Comparison of ENCODE assay signal across 2 cellular contexts in the genomic region with DNA sequence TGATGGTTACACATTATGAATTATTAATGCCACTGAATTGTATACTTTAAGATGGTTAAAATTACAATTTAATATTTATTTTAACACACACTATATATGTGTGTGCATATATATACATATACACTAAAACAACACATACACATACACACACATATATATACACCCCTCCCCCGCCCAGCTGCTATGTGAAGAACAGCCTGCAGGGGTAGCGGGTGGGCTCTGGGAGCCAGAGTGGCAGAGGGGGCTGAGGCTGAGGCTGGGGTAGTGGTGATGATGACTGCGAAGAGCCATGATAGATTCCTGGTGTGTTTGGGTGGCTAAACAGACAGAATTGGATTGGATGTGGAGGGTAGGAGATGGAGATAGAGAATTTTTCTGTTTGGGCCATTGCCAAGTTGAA.
TF ChIP-seq lines count a peak whose summit lies in the region.

No MANE protein-coding gene starts in this region.

TF ChIP-seq in HepG2, 621 proteins besides CTCF, POLR2A, EP300 and RAD21:
- TF ChIP-seq, protein P1, sequence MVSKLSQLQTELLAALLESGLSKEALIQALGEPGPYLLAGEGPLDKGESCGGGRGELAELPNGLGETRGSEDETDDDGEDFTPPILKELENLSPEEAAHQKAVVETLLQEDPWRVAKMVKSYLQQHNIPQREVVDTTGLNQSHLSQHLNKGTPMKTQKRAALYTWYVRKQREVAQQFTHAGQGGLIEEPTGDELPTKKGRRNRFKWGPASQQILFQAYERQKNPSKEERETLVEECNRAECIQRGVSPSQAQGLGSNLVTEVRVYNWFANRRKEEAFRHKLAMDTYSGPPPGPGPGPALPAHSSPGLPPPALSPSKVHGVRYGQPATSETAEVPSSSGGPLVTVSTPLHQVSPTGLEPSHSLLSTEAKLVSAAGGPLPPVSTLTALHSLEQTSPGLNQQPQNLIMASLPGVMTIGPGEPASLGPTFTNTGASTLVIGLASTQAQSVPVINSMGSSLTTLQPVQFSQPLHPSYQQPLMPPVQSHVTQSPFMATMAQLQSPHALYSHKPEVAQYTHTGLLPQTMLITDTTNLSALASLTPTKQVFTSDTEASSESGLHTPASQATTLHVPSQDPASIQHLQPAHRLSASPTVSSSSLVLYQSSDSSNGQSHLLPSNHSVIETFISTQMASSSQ (IDR thresholded peaks at IDR 0.05; ENCODE audit: low read depth): no peak
- TF ChIP-seq, protein P1 (CRISPR knock-in tag; IDR thresholded peaks at IDR 0.05; ENCODE audit: borderline replicate concordance): no peak
- TF ChIP-seq, protein P2, sequence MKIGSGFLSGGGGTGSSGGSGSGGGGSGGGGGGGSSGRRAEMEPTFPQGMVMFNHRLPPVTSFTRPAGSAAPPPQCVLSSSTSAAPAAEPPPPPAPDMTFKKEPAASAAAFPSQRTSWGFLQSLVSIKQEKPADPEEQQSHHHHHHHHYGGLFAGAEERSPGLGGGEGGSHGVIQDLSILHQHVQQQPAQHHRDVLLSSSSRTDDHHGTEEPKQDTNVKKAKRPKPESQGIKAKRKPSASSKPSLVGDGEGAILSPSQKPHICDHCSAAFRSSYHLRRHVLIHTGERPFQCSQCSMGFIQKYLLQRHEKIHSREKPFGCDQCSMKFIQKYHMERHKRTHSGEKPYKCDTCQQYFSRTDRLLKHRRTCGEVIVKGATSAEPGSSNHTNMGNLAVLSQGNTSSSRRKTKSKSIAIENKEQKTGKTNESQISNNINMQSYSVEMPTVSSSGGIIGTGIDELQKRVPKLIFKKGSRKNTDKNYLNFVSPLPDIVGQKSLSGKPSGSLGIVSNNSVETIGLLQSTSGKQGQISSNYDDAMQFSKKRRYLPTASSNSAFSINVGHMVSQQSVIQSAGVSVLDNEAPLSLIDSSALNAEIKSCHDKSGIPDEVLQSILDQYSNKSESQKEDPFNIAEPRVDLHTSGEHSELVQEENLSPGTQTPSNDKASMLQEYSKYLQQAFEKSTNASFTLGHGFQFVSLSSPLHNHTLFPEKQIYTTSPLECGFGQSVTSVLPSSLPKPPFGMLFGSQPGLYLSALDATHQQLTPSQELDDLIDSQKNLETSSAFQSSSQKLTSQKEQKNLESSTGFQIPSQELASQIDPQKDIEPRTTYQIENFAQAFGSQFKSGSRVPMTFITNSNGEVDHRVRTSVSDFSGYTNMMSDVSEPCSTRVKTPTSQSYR (CRISPR knock-in tag; IDR thresholded peaks at IDR 0.05; ENCODE audit: borderline replicate concordance): 0 out of 2 replicates have a peak, but pooled peaks have one; percentile 37
TF ChIP-seq in HepG2: peak in this region for 1.

TF ChIP-seq in K562, 482 proteins besides CTCF, POLR2A, EP300 and RAD21:
- TF ChIP-seq NFIC (IDR thresholded peaks at IDR 0.05): peak; percentile 53
- TF ChIP-seq, protein P3, sequence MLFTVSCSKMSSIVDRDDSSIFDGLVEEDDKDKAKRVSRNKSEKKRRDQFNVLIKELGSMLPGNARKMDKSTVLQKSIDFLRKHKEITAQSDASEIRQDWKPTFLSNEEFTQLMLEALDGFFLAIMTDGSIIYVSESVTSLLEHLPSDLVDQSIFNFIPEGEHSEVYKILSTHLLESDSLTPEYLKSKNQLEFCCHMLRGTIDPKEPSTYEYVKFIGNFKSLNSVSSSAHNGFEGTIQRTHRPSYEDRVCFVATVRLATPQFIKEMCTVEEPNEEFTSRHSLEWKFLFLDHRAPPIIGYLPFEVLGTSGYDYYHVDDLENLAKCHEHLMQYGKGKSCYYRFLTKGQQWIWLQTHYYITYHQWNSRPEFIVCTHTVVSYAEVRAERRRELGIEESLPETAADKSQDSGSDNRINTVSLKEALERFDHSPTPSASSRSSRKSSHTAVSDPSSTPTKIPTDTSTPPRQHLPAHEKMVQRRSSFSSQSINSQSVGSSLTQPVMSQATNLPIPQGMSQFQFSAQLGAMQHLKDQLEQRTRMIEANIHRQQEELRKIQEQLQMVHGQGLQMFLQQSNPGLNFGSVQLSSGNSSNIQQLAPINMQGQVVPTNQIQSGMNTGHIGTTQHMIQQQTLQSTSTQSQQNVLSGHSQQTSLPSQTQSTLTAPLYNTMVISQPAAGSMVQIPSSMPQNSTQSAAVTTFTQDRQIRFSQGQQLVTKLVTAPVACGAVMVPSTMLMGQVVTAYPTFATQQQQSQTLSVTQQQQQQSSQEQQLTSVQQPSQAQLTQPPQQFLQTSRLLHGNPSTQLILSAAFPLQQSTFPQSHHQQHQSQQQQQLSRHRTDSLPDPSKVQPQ (CRISPR knock-in tag; IDR thresholded peaks at IDR 0.05; ENCODE audit: borderline replicate concordance): no peak
TF ChIP-seq in K562: peak in this region for 1.
